Comparison of ENCODE assay signal across 9 cellular contexts in genomic region chr5:320524-321232, GRCh38. TPM values are rescaled to one million over a fixed set of nuclear protein-coding genes. Genes with fewer than 3 reads are reported as not detected.
DNase-seq lines count a peak whose midpoint lies in the region; ATAC-seq and TF ChIP-seq lines count a peak whose summit lies in the region.
"Had no signal": no experiment of that assay in that cellular context is flagged by ENCODE, and none has a peak within 500 bp of the region (broad histone marks: within the 10 kb centered on the region; RNA-seq: fewer than 3 reads in every experiment).

No MANE protein-coding gene starts in this region.

- H3K27me3 ChIP-seq in heart right ventricle (peaks cover 25 to 73% (median 57%) of the 10 kb centered on the region in 7 donors), liver (ENCODE audit: control insufficient read depth in 4 of 4, insufficient read depth in 4 of 4, low read length in 3 of 4) (peaks cover 3 to 5% (median 4%) of the 10 kb centered on the region in 4 donors), vagina (no peaks in the 10 kb centered on the region)

- H3K27me3 Mint-ChIP-seq in activated T-helper 1 cell treated with anti-CD3 and anti-CD28 coated beads, Interleukin-12 subunit alpha, Interleukin-12 subunit beta, Interleukin-2, Interleukin-4 antibody, amounts not matched to agents 30 ng/mL and 10 ng/mL and 1 ng/mL, durations not matched to agents 14 hours and 24 hours and 36 hours (ENCODE audit: insufficient read depth): peaks cover 11% of the 10 kb centered on the region

- H3K4me1 ChIP-seq in heart right ventricle (peaks cover 4 to 22% (median 19%) of the 10 kb centered on the region in 9 donors), liver (ENCODE audit: control insufficient read depth in 4 of 4, insufficient read depth in 4 of 4, low read length in 3 of 4) (peaks cover 4 to 24% (median 14%) of the 10 kb centered on the region in 4 donors), vagina (peaks cover 16% of the 10 kb centered on the region)

- H3K36me3 Mint-ChIP-seq in activated T-helper 1 cell treated with anti-CD3 and anti-CD28 coated beads, Interleukin-12 subunit alpha, Interleukin-12 subunit beta, Interleukin-2, Interleukin-4 antibody, amounts not matched to agents 30 ng/mL and 10 ng/mL and 1 ng/mL, durations not matched to agents 14 hours and 24 hours and 36 hours (ENCODE audit: low read depth): peaks cover 6% of the 10 kb centered on the region

- peak overlapping the region; percentile 83 for H3K4me3 Mint-ChIP-seq in activated T-helper 1 cell treated with anti-CD3 and anti-CD28 coated beads, Interleukin-12 subunit alpha, Interleukin-12 subunit beta, Interleukin-2, Interleukin-4 antibody, amounts not matched to agents 30 ng/mL and 10 ng/mL and 1 ng/mL, durations not matched to agents 14 hours and 24 hours and 36 hours

- H3K9ac ChIP-seq in liver (ENCODE audit: low read depth in 1 of 2, low read length in 2 of 2): no peak overlapping the region

- ATAC-seq in heart right ventricle (peak in 1 of 8 donors; percentile 23), Right ventricle myocardium inferior (no peak), GM19324 (IDR thresholded peaks at IDR 0.05; ENCODE audit: low FRiP score, unreplicated experiment) (no peak), HG02981 (IDR thresholded peaks at IDR 0.05; ENCODE audit: unreplicated experiment) (no peak)

- no peak for TF ChIP-seq RAD21 in liver (IDR thresholded peaks at IDR 0.05)

- H3K4me1 Mint-ChIP-seq in activated T-helper 1 cell treated with anti-CD3 and anti-CD28 coated beads, Interleukin-12 subunit alpha, Interleukin-12 subunit beta, Interleukin-2, Interleukin-4 antibody, amounts not matched to agents 30 ng/mL and 10 ng/mL and 1 ng/mL, durations not matched to agents 14 hours and 24 hours and 36 hours (ENCODE audit: low read depth): peaks cover 14% of the 10 kb centered on the region

- DNase-seq in heart right ventricle (no peak), Right ventricle myocardium inferior (ENCODE audit: missing footprints) (no peak), vagina (ENCODE audit: extremely low spot score in 2 of 2) (no peak), GM19240 (ENCODE audit: insufficient read length, low spot score) (no peak)
- no peak for DNase-seq in activated T-helper 1 cell treated with anti-CD3 and anti-CD28 coated beads, Interleukin-12 subunit alpha, Interleukin-12 subunit beta, Interleukin-2, Interleukin-4 antibody, amounts not matched to agents 30 ng/mL and 10 ng/mL and 1 ng/mL, durations not matched to agents 14 hours and 24 hours and 36 hours (ENCODE audit: low spot score)

- H3K36me3 ChIP-seq in heart right ventricle: peaks cover 0 to 17% (median 0%) of the 10 kb centered on the region in 9 donors
- peaks cover 0 to 2% (median under 1%) of the 10 kb centered on the region in 4 donors for H3K36me3 ChIP-seq in liver (ENCODE audit: control insufficient read depth in 4 of 4, insufficient read depth in 3 of 4, low read depth in 1 of 4, low read length in 3 of 4)
- no peaks in the 10 kb centered on the region for H3K36me3 ChIP-seq in vagina

- TF ChIP-seq CTCF in heart right ventricle (IDR thresholded peaks at IDR 0.05) (no peak), liver (IDR thresholded peaks at IDR 0.05; ENCODE audit: low read depth, low read length, missing input control) (no peak), vagina (IDR thresholded peaks at IDR 0.05) (no peak)

- H3K27ac ChIP-seq in heart right ventricle (no peak overlapping the region), liver (ENCODE audit: low read depth in 1 of 2, low read length in 2 of 2) (no peak overlapping the region), vagina (peak overlapping the region; percentile 35)

- peak overlapping the region; percentile 44 for H3K27ac Mint-ChIP-seq in activated T-helper 1 cell treated with anti-CD3 and anti-CD28 coated beads, Interleukin-12 subunit alpha, Interleukin-12 subunit beta, Interleukin-2, Interleukin-4 antibody, amounts not matched to agents 30 ng/mL and 10 ng/mL and 1 ng/mL, durations not matched to agents 14 hours and 24 hours and 36 hours

- 3% methylated on average over 57 to 65 of the region's 65 CpGs for WGBS in heart right ventricle, 2 donors
- 7% methylated on average over 65 of the region's 65 CpGs for WGBS in liver

- TF ChIP-seq POLR2A in vagina (IDR thresholded peaks at IDR 0.05): no peak

- H3K9me3 Mint-ChIP-seq in activated T-helper 1 cell treated with anti-CD3 and anti-CD28 coated beads, Interleukin-12 subunit alpha, Interleukin-12 subunit beta, Interleukin-2, Interleukin-4 antibody, amounts not matched to agents 30 ng/mL and 10 ng/mL and 1 ng/mL, durations not matched to agents 14 hours and 24 hours and 36 hours: no peaks in the 10 kb centered on the region

- intact Hi-C loops in heart right ventricle (cut with DNase I) (no loop called here), Right ventricle myocardium inferior (cut with DNase I) (no loop called here), vagina (cut with DNase I) (no loop called here)
- intact Hi-C loops in activated T-helper 1 cell treated with anti-CD3 and anti-CD28 coated beads, Interleukin-12 subunit alpha, Interleukin-12 subunit beta, Interleukin-2, Interleukin-4 antibody, amounts not matched to agents 30 ng/mL and 10 ng/mL and 1 ng/mL, durations not matched to agents 14 hours and 24 hours and 36 hours (cut with micrococcal nuclease): loop anchor here (1.0 kb wide), 2 partner anchors 49 to 112 kb away; partner anchors contain the start of gene PDCD6

- no peaks in the 10 kb centered on the region for H3K9me3 ChIP-seq in heart right ventricle
- no peaks in the 10 kb centered on the region for H3K9me3 ChIP-seq in liver (ENCODE audit: control insufficient read depth in 4 of 4, low read length in 3 of 4)
- H3K9me3 ChIP-seq in vagina: no peaks in the 10 kb centered on the region
- H3K9me3 ChIP-seq: mucosa of descending colon had no signal

- H3K4me3 ChIP-seq in heart right ventricle (peak overlapping the region; percentile 14 to 68 (median 50)), liver (ENCODE audit: low read depth in 1 of 3, low read length in 3 of 3) (peak overlapping the region in 2 of 3 donors; percentile 8 to 59), vagina (peak overlapping the region; percentile 48 to 63)
- H3K4me3 ChIP-seq: mucosa of descending colon had no signal

TF ChIP-seq in liver, 16 proteins besides CTCF, POLR2A, EP300 and RAD21 (continues in another document):
- TF ChIP-seq HNF4A (conservative IDR thresholded peaks at IDR 0.05): no peak
- TF ChIP-seq ZBTB33 (IDR thresholded peaks at IDR 0.05): no peak
- no peak for TF ChIP-seq JUND (IDR thresholded peaks at IDR 0.05)
- TF ChIP-seq EGR1 (IDR thresholded peaks at IDR 0.05; ENCODE audit: low read depth in 2 of 2): no peak
- no peak for TF ChIP-seq TAF1 (conservative IDR thresholded peaks at IDR 0.05)

RNA-seq across cellular contexts. Expression of gene AHRR, which starts 0.8 kb away (rescaled TPM):
- total RNA-seq in heart right ventricle (1 to 10 TPM in 1 of 10 donors, under 1 TPM in 7, not detected in 2; 0.07 to 1.2 (median 0.46) TPM), Right ventricle myocardium inferior (2.1 TPM), liver (under 1 TPM; 0.33 to 0.47 TPM), vagina (11.3 TPM)
- polyA plus RNA-seq in heart right ventricle (under 1 TPM; 0.07 to 0.15 TPM), liver (under 1 TPM; 0.15 TPM)
- 22.7 and 23.7 TPM in 2 replicates for total RNA-seq in activated T-helper 1 cell treated with anti-CD3 and anti-CD28 coated beads, Interleukin-12 subunit alpha, Interleukin-12 subunit beta, Interleukin-2, Interleukin-4 antibody, amounts not matched to agents 30 ng/mL and 10 ng/mL and 1 ng/mL, durations not matched to agents 14 hours and 24 hours and 36 hours

RNA-seq across cellular contexts. Expression of gene PDCD6, which starts 49.2 kb away (rescaled TPM):
- total RNA-seq in heart right ventricle (10 to 100 TPM; 27.6 to 42.9 (median 35.6) TPM), Right ventricle myocardium inferior (34.4 TPM), liver (10 to 100 TPM; 36.1 to 60.9 TPM), vagina (96.5 TPM)
- polyA plus RNA-seq in heart right ventricle (10 to 100 TPM; 51.2 to 85.9 TPM), liver (10 to 100 TPM; 55.4 to 63.9 TPM)
- total RNA-seq in activated T-helper 1 cell treated with anti-CD3 and anti-CD28 coated beads, Interleukin-12 subunit alpha, Interleukin-12 subunit beta, Interleukin-2, Interleukin-4 antibody, amounts not matched to agents 30 ng/mL and 10 ng/mL and 1 ng/mL, durations not matched to agents 14 hours and 24 hours and 36 hours: 117 and 118 TPM in 2 replicates
